In genomic region chr1:22461100-22461499, GRCh38 we compare ENCODE assay signal across 1 cellular context.
TF ChIP-seq lines count a peak whose summit lies in the region.

No MANE protein-coding gene starts in this region.

TF ChIP-seq in GM23338, 12 proteins besides CTCF, POLR2A, EP300 and RAD21 (continued from another document):
- TF ChIP-seq ZNF462 (CRISPR knock-in tag; IDR thresholded peaks at IDR 0.05) (no peak), ZNF114 (CRISPR knock-in tag; IDR thresholded peaks at IDR 0.05) (no peak), STAT1 (IDR thresholded peaks at IDR 0.05; ENCODE audit: unreplicated experiment) (no peak), ZNF331 (CRISPR knock-in tag; IDR thresholded peaks at IDR 0.05; ENCODE audit: low read depth) (no peak), JUNB (IDR thresholded peaks at IDR 0.05; ENCODE audit: unreplicated experiment) (no peak), NANOG (IDR thresholded peaks at IDR 0.05; ENCODE audit: borderline replicate concordance) (no peak), POLR2AphosphoS5 (IDR thresholded peaks at IDR 0.05; ENCODE audit: low read depth) (no peak), REST (IDR thresholded peaks at IDR 0.05; ENCODE audit: unreplicated experiment) (no peak), ETS1 (IDR thresholded peaks at IDR 0.05) (no peak)
